Comparison of ENCODE assay signal across 1 cellular context in the genomic region with DNA sequence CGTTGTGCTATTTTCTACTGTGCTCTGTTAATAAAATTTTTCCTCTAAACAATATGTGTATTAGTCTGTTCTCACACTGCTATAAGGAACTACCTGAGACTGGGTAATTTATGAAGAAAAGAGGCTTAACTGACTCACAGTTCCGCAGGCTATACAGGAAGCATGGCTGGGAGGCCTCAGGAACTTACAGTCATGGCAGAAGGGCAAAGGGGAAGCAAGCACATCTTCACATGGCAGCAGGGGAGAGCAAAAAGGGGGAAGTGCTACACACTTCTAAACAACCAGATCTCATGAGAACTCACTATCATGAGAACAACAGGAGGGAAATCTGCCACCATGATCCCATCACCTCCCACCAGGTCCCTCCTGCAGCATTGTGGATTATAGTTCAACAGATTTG. TPM values are rescaled to one million over a fixed set of nuclear protein-coding genes. Genes with fewer than 3 reads are reported as not detected.
"Had no signal": no experiment of that assay in that cellular context is flagged by ENCODE, and none has a peak within 500 bp of the region (broad histone marks: within the 10 kb centered on the region; RNA-seq: fewer than 3 reads in every experiment).

No MANE protein-coding gene starts in this region.

RNA-seq across cellular contexts. Expression of gene ZNF483, which starts 30.4 kb away (rescaled TPM):
- total RNA-seq: HT1080 had no signal
